In the genomic region with DNA sequence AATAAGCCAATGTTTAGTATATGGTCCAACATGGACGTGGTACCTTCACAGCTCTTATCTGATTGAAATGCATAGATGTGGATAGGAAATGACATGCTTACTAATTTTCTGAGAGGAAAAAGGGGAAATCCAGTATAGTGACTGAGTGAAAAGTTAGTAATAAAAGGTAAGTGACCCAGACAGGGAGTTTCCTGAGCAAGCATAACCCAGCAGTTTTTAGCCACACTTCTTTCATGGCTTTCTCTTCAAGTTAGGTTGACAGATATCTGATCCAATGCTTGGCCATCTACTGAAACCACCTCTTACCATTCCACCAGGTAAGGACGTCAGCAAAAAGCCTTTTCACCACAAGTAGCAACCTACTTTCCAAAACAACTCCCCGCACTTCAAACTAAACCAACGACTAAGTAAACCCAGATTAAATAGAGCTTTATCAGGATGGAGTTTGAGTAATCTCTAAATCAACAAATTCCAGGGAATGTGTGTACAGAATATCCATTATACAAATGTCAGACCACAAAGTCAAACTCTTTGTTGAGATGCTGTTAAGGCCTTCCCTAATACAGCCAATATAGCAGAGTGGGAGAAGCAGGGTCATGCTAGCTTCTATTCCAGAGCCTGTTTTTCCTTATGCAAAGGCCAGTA, we compare ENCODE assay signal across 12 cellular contexts.
DNase-seq lines count a peak whose midpoint lies in the region; ATAC-seq and TF ChIP-seq lines count a peak whose summit lies in the region.
"Had no signal": no experiment of that assay in that cellular context is flagged by ENCODE, and none has a peak within 500 bp of the region (broad histone marks: within the 10 kb centered on the region; RNA-seq: fewer than 3 reads in every experiment).

No MANE protein-coding gene starts in this region.

- no peak overlapping the region for H3K4me3 ChIP-seq in lower lobe of right lung

- ATAC-seq in GM21528 (IDR thresholded peaks at IDR 0.05; ENCODE audit: low FRiP score, unreplicated experiment) (peak; percentile 58), HG03460 (IDR thresholded peaks at IDR 0.05; ENCODE audit: unreplicated experiment) (peak; percentile 41), lower lobe of right lung (peak; percentile 62 to 78), HG03139 (IDR thresholded peaks at IDR 0.05; ENCODE audit: unreplicated experiment) (no peak)
- ATAC-seq: foreskin keratinocyte had no signal

- no peaks in the 10 kb centered on the region for H3K27me3 ChIP-seq in lower lobe of right lung (ENCODE audit: low read depth)

- peaks cover 4% of the 10 kb centered on the region for H3K27me3 Mint-ChIP-seq in activated CD4-positive, alpha-beta memory T cell treated with anti-CD3 and anti-CD28 coated beads for 36 hours
- peaks cover 10% of the 10 kb centered on the region for H3K27me3 Mint-ChIP-seq in activated CD4-positive, alpha-beta memory T cell treated with anti-CD3 and anti-CD28 coated beads, Interleukin-2, amount 10 ng/mL, durations not matched to agents 7 days and 5 days

- intact Hi-C loops in activated CD4-positive, alpha-beta memory T cell treated with anti-CD3 and anti-CD28 coated beads for 36 hours (cut with micrococcal nuclease), result loop anchor here (1.0 to 2.0 kb wide), 10 partner anchors 17 to 510 kb away; no protein-coding TSS in a partner anchor
- intact Hi-C loops in lower lobe of right lung (cut with DNase I), result no loop called here

- no peaks in the 10 kb centered on the region for H3K9me3 ChIP-seq in lower lobe of right lung

- no peaks in the 10 kb centered on the region for H3K36me3 ChIP-seq in lower lobe of right lung

- H3K27ac ChIP-seq in lower lobe of right lung, result no peak overlapping the region
- H3K27ac ChIP-seq: foreskin keratinocyte had no signal

- H3K4me1 Mint-ChIP-seq in activated CD4-positive, alpha-beta memory T cell treated with anti-CD3 and anti-CD28 coated beads for 36 hours (ENCODE audit: low read depth), result peaks cover 64% of the 10 kb centered on the region
- peaks cover 27% of the 10 kb centered on the region for H3K4me1 Mint-ChIP-seq in activated CD4-positive, alpha-beta memory T cell treated with anti-CD3 and anti-CD28 coated beads, Interleukin-2, amount 10 ng/mL, durations not matched to agents 7 days and 5 days

- H3K4me1 ChIP-seq in lower lobe of right lung, result peaks cover 8% of the 10 kb centered on the region
- H3K4me1 ChIP-seq: foreskin keratinocyte had no signal

- peak; percentile 48 for DNase-seq in activated CD4-positive, alpha-beta memory T cell treated with anti-CD3 and anti-CD28 coated beads for 36 hours
- DNase-seq in activated CD4-positive, alpha-beta memory T cell treated with anti-CD3 and anti-CD28 coated beads, Interleukin-2, amount 10 ng/mL, durations not matched to agents 7 days and 5 days, result no peak
- DNase-seq in lower lobe of right lung (no peak), iPS-NIHi11 (ENCODE audit: low spot score) (no peak), NCI-H128 (lab: John Stamatoyannopoulos, UW; ENCODE audit: unreplicated experiment) (no peak)
- DNase-seq: amygdala, foreskin keratinocyte, NCI-H345, SW 1271 had no signal

- no peaks in the 10 kb centered on the region for H3K9me3 Mint-ChIP-seq in activated CD4-positive, alpha-beta memory T cell treated with anti-CD3 and anti-CD28 coated beads for 36 hours
- no peaks in the 10 kb centered on the region for H3K9me3 Mint-ChIP-seq in activated CD4-positive, alpha-beta memory T cell treated with anti-CD3 and anti-CD28 coated beads, Interleukin-2, amount 10 ng/mL, durations not matched to agents 7 days and 5 days

- H3K27ac Mint-ChIP-seq in activated CD4-positive, alpha-beta memory T cell treated with anti-CD3 and anti-CD28 coated beads for 36 hours, result peak overlapping the region; percentile 57
- no peak overlapping the region for H3K27ac Mint-ChIP-seq in activated CD4-positive, alpha-beta memory T cell treated with anti-CD3 and anti-CD28 coated beads, Interleukin-2, amount 10 ng/mL, durations not matched to agents 7 days and 5 days

- TF ChIP-seq CTCF in lower lobe of right lung (IDR thresholded peaks at IDR 0.05), result no peak

- no peak overlapping the region for H3K4me3 Mint-ChIP-seq in activated CD4-positive, alpha-beta memory T cell treated with anti-CD3 and anti-CD28 coated beads for 36 hours
- no peak overlapping the region for H3K4me3 Mint-ChIP-seq in activated CD4-positive, alpha-beta memory T cell treated with anti-CD3 and anti-CD28 coated beads, Interleukin-2, amount 10 ng/mL, durations not matched to agents 7 days and 5 days

- CTCF ChIA-PET in activated CD4-positive, alpha-beta memory T cell treated with anti-CD3 and anti-CD28 coated beads for 36 hours (lab: Charles Lee), result interaction anchor here (0.7 to 2.4 kb wide), 14 partner anchors 17 to 935 kb away, joined by 3 to 16 read pairs (median 5); no protein-coding TSS in a partner anchor
- CTCF ChIA-PET in activated CD4-positive, alpha-beta memory T cell treated with anti-CD3 and anti-CD28 coated beads, Interleukin-2, amount 10 ng/mL, durations not matched to agents 7 days and 5 days (lab: Charles Lee), result interaction anchor here (1.1 to 1.7 kb wide), 3 partner anchors 101 to 573 kb away, joined by 3 to 4 read pairs (median 4); no protein-coding TSS in a partner anchor

- POLR2A ChIA-PET in activated CD4-positive, alpha-beta memory T cell treated with anti-CD3 and anti-CD28 coated beads for 36 hours (lab: Charles Lee), result interaction anchor here (0.5 to 2.2 kb wide), 11 partner anchors 17 to 507 kb away, joined by 3 to 8 read pairs (median 5); no protein-coding TSS in a partner anchor
- POLR2A ChIA-PET in activated CD4-positive, alpha-beta memory T cell treated with anti-CD3 and anti-CD28 coated beads, Interleukin-2, amount 10 ng/mL, durations not matched to agents 7 days and 5 days (lab: Charles Lee), result interaction anchor here (0.8 kb wide), 1 partner anchor 307 kb away, joined by 3 read pairs; no protein-coding TSS in a partner anchor

- no peaks in the 10 kb centered on the region for H3K36me3 Mint-ChIP-seq in activated CD4-positive, alpha-beta memory T cell treated with anti-CD3 and anti-CD28 coated beads for 36 hours
- no peaks in the 10 kb centered on the region for H3K36me3 Mint-ChIP-seq in activated CD4-positive, alpha-beta memory T cell treated with anti-CD3 and anti-CD28 coated beads, Interleukin-2, amount 10 ng/mL, durations not matched to agents 7 days and 5 days (ENCODE audit: low read depth)
